In genomic region chr2:36704475-36705150, GRCh38 we compare ENCODE assay signal across 30 cellular contexts. TPM values are rescaled to one million over a fixed set of nuclear protein-coding genes. Genes with fewer than 3 reads are reported as not detected.
DNase-seq lines count a peak whose midpoint lies in the region; ATAC-seq and TF ChIP-seq lines count a peak whose summit lies in the region.
"Had no signal": no experiment of that assay in that cellular context is flagged by ENCODE, and none has a peak within 500 bp of the region (broad histone marks: within the 10 kb centered on the region; RNA-seq: fewer than 3 reads in every experiment).

No MANE protein-coding gene starts in this region.

- no peak for DNase-seq in esophagus squamous epithelium (lab: John Stamatoyannopoulos, UW)
- DNase-seq in mesendoderm = peak; percentile 19
- peak; percentile 67 for DNase-seq in sigmoid colon
- DNase-seq in activated naive CD4-positive, alpha-beta T cell treated with anti-CD3 and anti-CD28 coated beads, Interleukin-2, amount 10 ng/mL, durations not matched to agents 7 days and 5 days = no peak
- DNase-seq in spleen = no peak
- no peak for DNase-seq in NCI-H1092 (lab: John Stamatoyannopoulos, UW)
- DNase-seq: amygdala; DMS153; GF-D8; HCEC 1CT; hippocampal formation; MM.1S; NCI-H1694; NCI-H774; OCI-M1; retina; SIG-M5; stimulated activated naive CD4-positive, alpha-beta T cell treated with Interleukin-2 at 50 U/mL for 16 hours; upper lobe of right lung had no signal

- no peak overlapping the region for H4K8ac ChIP-seq in mesendoderm (ENCODE audit: low read depth, low read length)

- no peaks in the 10 kb centered on the region for H3K79me2 ChIP-seq in mesendoderm (ENCODE audit: control insufficient read depth, insufficient read depth, low read length)

- H2BK120ac ChIP-seq in mesendoderm (ENCODE audit: low read depth, low read length) = no peak overlapping the region

- no peaks in the 10 kb centered on the region for H3K79me1 ChIP-seq in mesendoderm (ENCODE audit: low read length)

- H4K20me1 ChIP-seq in BLaER1 treated with 17β-estradiol and CSF1 and Interleukin-3, amounts not matched to agents 10 nM and 100 nM = no peaks in the 10 kb centered on the region

- no peak for TF ChIP-seq EP300 in sigmoid colon (IDR thresholded peaks at IDR 0.05)

- TF ChIP-seq POLR2A in esophagus squamous epithelium (IDR thresholded peaks at IDR 0.05) = no peak
- no peak for TF ChIP-seq POLR2A in sigmoid colon (IDR thresholded peaks at IDR 0.05)
- no peak for TF ChIP-seq POLR2A in spleen (IDR thresholded peaks at IDR 0.05)

- H3K23ac ChIP-seq in mesendoderm (ENCODE audit: low read length) = no peak overlapping the region

- H3K27me3 ChIP-seq in BLaER1 treated with 17β-estradiol and CSF1 and Interleukin-3, amounts not matched to agents 10 nM and 100 nM = no peaks in the 10 kb centered on the region
- H3K27me3 ChIP-seq in esophagus squamous epithelium = no peaks in the 10 kb centered on the region
- H3K27me3 ChIP-seq in mesendoderm (ENCODE audit: insufficient read depth, low read length, poor library complexity) = no peaks in the 10 kb centered on the region
- no peaks in the 10 kb centered on the region for H3K27me3 ChIP-seq in sigmoid colon
- H3K27me3 ChIP-seq in spleen (replicated peaks in 1 of 7) = no peaks in the 10 kb centered on the region
- H3K27me3 ChIP-seq: upper lobe of right lung had no signal

- H3K4me1 ChIP-seq in BLaER1 treated with 17β-estradiol and CSF1 and Interleukin-3, amounts not matched to agents 10 nM and 100 nM = peaks cover 36 to 50% (median 44%) of the 10 kb centered on the region in 10 experiments
- H3K4me1 ChIP-seq in esophagus squamous epithelium (peaks cover 0 to 89% (median 33%) of the 10 kb centered on the region in 3 donors), mesendoderm (ENCODE audit: control insufficient read depth, low read depth, low read length) (peaks cover 5% of the 10 kb centered on the region), sigmoid colon (no peaks in the 10 kb centered on the region), spleen (peaks cover 0 to 10% (median 3%) of the 10 kb centered on the region in 6 donors)
- H3K4me1 ChIP-seq: upper lobe of right lung had no signal

- CTCF ChIA-PET in activated naive CD4-positive, alpha-beta T cell treated with anti-CD3 and anti-CD28 coated beads, Interleukin-2, amount 10 ng/mL, durations not matched to agents 7 days and 5 days (lab: Charles Lee) = no interaction called here

- peaks cover 19% of the 10 kb centered on the region for H3K27me3 Mint-ChIP-seq in activated naive CD4-positive, alpha-beta T cell treated with anti-CD3 and anti-CD28 coated beads, Interleukin-2, amount 10 ng/mL, durations not matched to agents 7 days and 5 days

- H2AK5ac ChIP-seq in mesendoderm (ENCODE audit: low read length) = no peak overlapping the region

- H3K18ac ChIP-seq in mesendoderm (ENCODE audit: low read length) = no peak overlapping the region

- peak overlapping the region in 7 of 11 experiments; percentile 63 to 80 (median 76); a peak in 12 of 22 replicates for H3K27ac ChIP-seq in BLaER1 treated with 17β-estradiol and CSF1 and Interleukin-3, amounts not matched to agents 10 nM and 100 nM
- peak overlapping the region; percentile 7 to 75 (median 55) for H3K27ac ChIP-seq in esophagus squamous epithelium
- no peak overlapping the region for H3K27ac ChIP-seq in mesendoderm (ENCODE audit: low read depth, low read length)
- peak overlapping the region in 3 of 4 donors; percentile 14 to 65 (median 17) for H3K27ac ChIP-seq in sigmoid colon
- H3K27ac ChIP-seq in spleen = no peak overlapping the region
- H3K27ac ChIP-seq: C4-2B, upper lobe of right lung, VCaP had no signal

- H3K56ac ChIP-seq in mesendoderm (ENCODE audit: low read length) = no peak overlapping the region

- no peak for ATAC-seq in GM19395 (IDR thresholded peaks at IDR 0.05; ENCODE audit: unreplicated experiment)
- ATAC-seq: esophagus mucosa, GM12878, upper lobe of right lung had no signal

- no peak overlapping the region for H2BK5ac ChIP-seq in mesendoderm (ENCODE audit: low read length)

- H3K4me3 ChIP-seq in BLaER1 treated with 17β-estradiol and CSF1 and Interleukin-3, amounts not matched to agents 10 nM and 100 nM = no peak overlapping the region
- H3K4me3 ChIP-seq in esophagus squamous epithelium = no peak overlapping the region
- no peak overlapping the region for H3K4me3 ChIP-seq in mesendoderm (ENCODE audit: low read length)
- H3K4me3 ChIP-seq in sigmoid colon = no peak overlapping the region
- no peak overlapping the region for H3K4me3 ChIP-seq in spleen
- H3K4me3 ChIP-seq: GM12878, upper lobe of right lung had no signal

- TF ChIP-seq CTCF in esophagus squamous epithelium (IDR thresholded peaks at IDR 0.05) (no peak), sigmoid colon (IDR thresholded peaks at IDR 0.05) (no peak), spleen (IDR thresholded peaks at IDR 0.05 in 8 of 11, conservative IDR thresholded peaks at IDR 0.05 in 3 of 11) (no peak)

- no peak overlapping the region for H2BK15ac ChIP-seq in mesendoderm (replicated peaks; ENCODE audit: low read depth)

- H3K4me2 ChIP-seq in BLaER1 treated with 17β-estradiol and CSF1 and Interleukin-3, amounts not matched to agents 10 nM and 100 nM = peak overlapping the region in 7 of 11 experiments; percentile 67 to 87 (median 76); a peak in 11 of 22 replicates
- no peak overlapping the region for H3K4me2 ChIP-seq in mesendoderm (ENCODE audit: low read length)

- no peaks in the 10 kb centered on the region for H3K36me3 ChIP-seq in BLaER1 treated with 17β-estradiol and CSF1 and Interleukin-3, amounts not matched to agents 10 nM and 100 nM
- no peaks in the 10 kb centered on the region for H3K36me3 ChIP-seq in esophagus squamous epithelium
- H3K36me3 ChIP-seq in mesendoderm (ENCODE audit: control insufficient read depth, insufficient read depth, low read length) = no peaks in the 10 kb centered on the region
- no peaks in the 10 kb centered on the region for H3K36me3 ChIP-seq in sigmoid colon
- no peaks in the 10 kb centered on the region for H3K36me3 ChIP-seq in spleen
- H3K36me3 ChIP-seq: upper lobe of right lung had no signal

- H3K9me3 Mint-ChIP-seq in activated naive CD4-positive, alpha-beta T cell treated with anti-CD3 and anti-CD28 coated beads, Interleukin-2, amount 10 ng/mL, durations not matched to agents 7 days and 5 days = no peaks in the 10 kb centered on the region
- H3K9me3 Mint-ChIP-seq: central memory CD8-positive, alpha-beta T cell had no signal

- no peak overlapping the region for H3K4ac ChIP-seq in mesendoderm (ENCODE audit: low read depth, low read length)

- intact Hi-C loops in esophagus squamous epithelium (cut with DNase I) = no loop called here
- intact Hi-C loops in sigmoid colon (cut with DNase I) = no loop called here
- intact Hi-C loops in spleen (cut with DNase I; ENCODE audit: low total_unique reads) = no loop called here

- H3K36me3 Mint-ChIP-seq in activated naive CD4-positive, alpha-beta T cell treated with anti-CD3 and anti-CD28 coated beads, Interleukin-2, amount 10 ng/mL, durations not matched to agents 7 days and 5 days = no peaks in the 10 kb centered on the region
- H3K36me3 Mint-ChIP-seq: memory B cell had no signal

- 0 out of 22 replicates have a peak overlapping the region, but pooled peaks of 1 of the 11 experiments have one; percentile 64 for H3K9ac ChIP-seq in BLaER1 treated with 17β-estradiol and CSF1 and Interleukin-3, amounts not matched to agents 10 nM and 100 nM
- H3K9ac ChIP-seq in mesendoderm (ENCODE audit: low read length) = no peak overlapping the region

- H3K27ac Mint-ChIP-seq in activated naive CD4-positive, alpha-beta T cell treated with anti-CD3 and anti-CD28 coated beads, Interleukin-2, amount 10 ng/mL, durations not matched to agents 7 days and 5 days = no peak overlapping the region
- H3K27ac Mint-ChIP-seq: memory B cell had no signal

- H3K9me3 ChIP-seq in BLaER1 treated with 17β-estradiol and CSF1 and Interleukin-3, amounts not matched to agents 10 nM and 100 nM (replicated peaks in 1 of 11) = peaks cover 0 to 6% (median 0%) of the 10 kb centered on the region in 11 experiments; a peak in 5 of 22 replicates
- no peaks in the 10 kb centered on the region for H3K9me3 ChIP-seq in esophagus squamous epithelium
- H3K9me3 ChIP-seq in sigmoid colon = no peaks in the 10 kb centered on the region
- H3K9me3 ChIP-seq in spleen = no peaks in the 10 kb centered on the region
- H3K9me3 ChIP-seq: upper lobe of right lung had no signal

- 39 to 45% methylated on average over 4 to 5 of the region's 6 CpGs for WGBS in esophagus squamous epithelium, 2 donors
- no CpG with 5 or more reads among the region's 6 CpGs for WGBS in mesendoderm (ENCODE audit: extremely low coverage, insufficient coverage, low lambda C conversion rate)
- 86 to 93% methylated on average over 6 of the region's 6 CpGs for whole genome bisulfite sequencing in sigmoid colon, 2 donors
- 80 to 97% (median 88%) methylated on average over 6 of the region's 6 CpGs for WGBS in spleen, 5 donors

- H3K4me1 Mint-ChIP-seq in activated naive CD4-positive, alpha-beta T cell treated with anti-CD3 and anti-CD28 coated beads, Interleukin-2, amount 10 ng/mL, durations not matched to agents 7 days and 5 days = no peaks in the 10 kb centered on the region
- H3K4me1 Mint-ChIP-seq: central memory CD8-positive, alpha-beta T cell; memory B cell had no signal

- no peak overlapping the region for H4K5ac ChIP-seq in mesendoderm (ENCODE audit: low read length)

- H3K4me3 Mint-ChIP-seq in activated naive CD4-positive, alpha-beta T cell treated with anti-CD3 and anti-CD28 coated beads, Interleukin-2, amount 10 ng/mL, durations not matched to agents 7 days and 5 days = no peak overlapping the region
- H3K4me3 Mint-ChIP-seq: central memory CD8-positive, alpha-beta T cell; memory B cell had no signal

RNA-seq across cellular contexts. Expression of gene VIT, which starts 8.1 kb away (rescaled TPM):
- total RNA-seq in esophagus squamous epithelium (10 to 100 TPM in 2 of 4 donors, 1 to 10 TPM in 2; 2.9 to 36.8 (median 10.6) TPM), sigmoid colon (10 to 100 TPM in 3 of 4 donors, 1 to 10 TPM in 1; 4.8 to 16.5 (median 14.1) TPM), spleen (under 1 TPM in 1 of 7 donors, not detected in 6; 0.66 TPM)
- polyA plus RNA-seq in mesendoderm (2013, experiment 1 of 2) = 0.45 TPM
- polyA plus RNA-seq in mesendoderm (2013, experiment 2 of 2) = 0.24 TPM
- polyA plus RNA-seq in sigmoid colon (1 to 10 TPM in 2 of 3 donors, not detected in 1; 1.1 to 6.0 TPM), spleen (under 1 TPM; 0.05 to 0.74 (median 0.11) TPM)
- total RNA-seq: A673; GM12878; kidney epithelial cell; T-helper 1 cell treated with Interleukin-12 subunit alpha and Interleukin-12 subunit beta and Interleukin-4 antibody, amounts not matched to agents 30 ng/mL and 1 ng/mL, for 36 hours had no signal

Comparison
In these comparisons a context has a peak if more than half of its experiments do, and no peak if none do; other contexts are left out.
1. H3K27ac ChIP-seq: peak in BLaER1 treated with 17β-estradiol and CSF1 and Interleukin-3, amounts not matched to agents 10 nM and 100 nM (7 of 11), esophagus squamous epithelium (4 of 4) and sigmoid colon (3 of 4); none in mesendoderm (single experiment) and spleen (0 of 8).
2. DNase-seq: peak in mesendoderm (single experiment) and sigmoid colon (single experiment); none in esophagus squamous epithelium (single experiment), activated naive CD4-positive, alpha-beta T cell treated with anti-CD3 and anti-CD28 coated beads, Interleukin-2, amount 10 ng/mL, durations not matched to agents 7 days and 5 days (single experiment), spleen (single experiment) and NCI-H1092 (single experiment).